1 cellular context compared by ENCODE assay signal in the genomic region with DNA sequence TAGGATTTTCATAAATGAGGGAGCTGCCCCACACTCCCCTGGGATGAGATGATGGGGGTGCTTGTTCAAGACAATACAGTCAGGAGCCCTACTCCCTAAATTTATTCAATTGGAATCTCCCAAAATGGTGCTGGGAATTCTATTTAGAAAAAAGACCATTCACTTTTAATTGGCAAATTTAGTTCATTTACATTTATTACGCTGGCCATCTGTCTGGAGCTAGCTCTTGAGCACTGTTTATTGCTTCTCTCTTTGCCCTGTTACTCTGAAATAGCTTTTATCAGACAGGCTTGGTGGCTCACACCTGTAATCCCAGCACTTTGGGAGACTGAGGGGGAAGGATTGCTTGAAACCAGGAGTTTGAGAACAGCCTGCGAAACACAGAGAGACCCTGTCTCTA.
TF ChIP-seq lines count a peak whose summit lies in the region.

No MANE protein-coding gene starts in this region.

TF ChIP-seq in H1, 55 proteins besides CTCF, POLR2A, EP300 and RAD21:
- TF ChIP-seq SIX5 (IDR thresholded peaks at IDR 0.05; ENCODE audit: low read depth, low read length) (no peak), HDAC2 (IDR thresholded peaks at IDR 0.05; ENCODE audit: borderline replicate concordance in 1 of 2, low read depth in 2 of 2, low read length in 2 of 2) (no peak), EGR1 (IDR thresholded peaks at IDR 0.05; ENCODE audit: borderline replicate concordance, low read depth, low read length) (no peak), KDM1A (IDR thresholded peaks at IDR 0.05; ENCODE audit: borderline replicate concordance, low read length) (no peak), ASH2L (IDR thresholded peaks at IDR 0.05; ENCODE audit: low read length) (no peak), TAF7 (optimal IDR thresholded peaks at IDR 0.05; ENCODE audit: borderline replicate concordance, low read depth, low read length) (no peak), JUND (IDR thresholded peaks at IDR 0.05; ENCODE audit: low read length) (no peak), CEBPB (IDR thresholded peaks at IDR 0.05; ENCODE audit: low read depth, low read length) (no peak), EZH2 (IDR thresholded peaks at IDR 0.05; ENCODE audit: low read depth, low read length, severe bottlenecking) (no peak), CBX5 (IDR thresholded peaks at IDR 0.05; ENCODE audit: low read depth, low read length) (no peak), TCF12 (IDR thresholded peaks at IDR 0.05; ENCODE audit: low read depth, low read length) (no peak)
- TF ChIP-seq, protein P1, sequence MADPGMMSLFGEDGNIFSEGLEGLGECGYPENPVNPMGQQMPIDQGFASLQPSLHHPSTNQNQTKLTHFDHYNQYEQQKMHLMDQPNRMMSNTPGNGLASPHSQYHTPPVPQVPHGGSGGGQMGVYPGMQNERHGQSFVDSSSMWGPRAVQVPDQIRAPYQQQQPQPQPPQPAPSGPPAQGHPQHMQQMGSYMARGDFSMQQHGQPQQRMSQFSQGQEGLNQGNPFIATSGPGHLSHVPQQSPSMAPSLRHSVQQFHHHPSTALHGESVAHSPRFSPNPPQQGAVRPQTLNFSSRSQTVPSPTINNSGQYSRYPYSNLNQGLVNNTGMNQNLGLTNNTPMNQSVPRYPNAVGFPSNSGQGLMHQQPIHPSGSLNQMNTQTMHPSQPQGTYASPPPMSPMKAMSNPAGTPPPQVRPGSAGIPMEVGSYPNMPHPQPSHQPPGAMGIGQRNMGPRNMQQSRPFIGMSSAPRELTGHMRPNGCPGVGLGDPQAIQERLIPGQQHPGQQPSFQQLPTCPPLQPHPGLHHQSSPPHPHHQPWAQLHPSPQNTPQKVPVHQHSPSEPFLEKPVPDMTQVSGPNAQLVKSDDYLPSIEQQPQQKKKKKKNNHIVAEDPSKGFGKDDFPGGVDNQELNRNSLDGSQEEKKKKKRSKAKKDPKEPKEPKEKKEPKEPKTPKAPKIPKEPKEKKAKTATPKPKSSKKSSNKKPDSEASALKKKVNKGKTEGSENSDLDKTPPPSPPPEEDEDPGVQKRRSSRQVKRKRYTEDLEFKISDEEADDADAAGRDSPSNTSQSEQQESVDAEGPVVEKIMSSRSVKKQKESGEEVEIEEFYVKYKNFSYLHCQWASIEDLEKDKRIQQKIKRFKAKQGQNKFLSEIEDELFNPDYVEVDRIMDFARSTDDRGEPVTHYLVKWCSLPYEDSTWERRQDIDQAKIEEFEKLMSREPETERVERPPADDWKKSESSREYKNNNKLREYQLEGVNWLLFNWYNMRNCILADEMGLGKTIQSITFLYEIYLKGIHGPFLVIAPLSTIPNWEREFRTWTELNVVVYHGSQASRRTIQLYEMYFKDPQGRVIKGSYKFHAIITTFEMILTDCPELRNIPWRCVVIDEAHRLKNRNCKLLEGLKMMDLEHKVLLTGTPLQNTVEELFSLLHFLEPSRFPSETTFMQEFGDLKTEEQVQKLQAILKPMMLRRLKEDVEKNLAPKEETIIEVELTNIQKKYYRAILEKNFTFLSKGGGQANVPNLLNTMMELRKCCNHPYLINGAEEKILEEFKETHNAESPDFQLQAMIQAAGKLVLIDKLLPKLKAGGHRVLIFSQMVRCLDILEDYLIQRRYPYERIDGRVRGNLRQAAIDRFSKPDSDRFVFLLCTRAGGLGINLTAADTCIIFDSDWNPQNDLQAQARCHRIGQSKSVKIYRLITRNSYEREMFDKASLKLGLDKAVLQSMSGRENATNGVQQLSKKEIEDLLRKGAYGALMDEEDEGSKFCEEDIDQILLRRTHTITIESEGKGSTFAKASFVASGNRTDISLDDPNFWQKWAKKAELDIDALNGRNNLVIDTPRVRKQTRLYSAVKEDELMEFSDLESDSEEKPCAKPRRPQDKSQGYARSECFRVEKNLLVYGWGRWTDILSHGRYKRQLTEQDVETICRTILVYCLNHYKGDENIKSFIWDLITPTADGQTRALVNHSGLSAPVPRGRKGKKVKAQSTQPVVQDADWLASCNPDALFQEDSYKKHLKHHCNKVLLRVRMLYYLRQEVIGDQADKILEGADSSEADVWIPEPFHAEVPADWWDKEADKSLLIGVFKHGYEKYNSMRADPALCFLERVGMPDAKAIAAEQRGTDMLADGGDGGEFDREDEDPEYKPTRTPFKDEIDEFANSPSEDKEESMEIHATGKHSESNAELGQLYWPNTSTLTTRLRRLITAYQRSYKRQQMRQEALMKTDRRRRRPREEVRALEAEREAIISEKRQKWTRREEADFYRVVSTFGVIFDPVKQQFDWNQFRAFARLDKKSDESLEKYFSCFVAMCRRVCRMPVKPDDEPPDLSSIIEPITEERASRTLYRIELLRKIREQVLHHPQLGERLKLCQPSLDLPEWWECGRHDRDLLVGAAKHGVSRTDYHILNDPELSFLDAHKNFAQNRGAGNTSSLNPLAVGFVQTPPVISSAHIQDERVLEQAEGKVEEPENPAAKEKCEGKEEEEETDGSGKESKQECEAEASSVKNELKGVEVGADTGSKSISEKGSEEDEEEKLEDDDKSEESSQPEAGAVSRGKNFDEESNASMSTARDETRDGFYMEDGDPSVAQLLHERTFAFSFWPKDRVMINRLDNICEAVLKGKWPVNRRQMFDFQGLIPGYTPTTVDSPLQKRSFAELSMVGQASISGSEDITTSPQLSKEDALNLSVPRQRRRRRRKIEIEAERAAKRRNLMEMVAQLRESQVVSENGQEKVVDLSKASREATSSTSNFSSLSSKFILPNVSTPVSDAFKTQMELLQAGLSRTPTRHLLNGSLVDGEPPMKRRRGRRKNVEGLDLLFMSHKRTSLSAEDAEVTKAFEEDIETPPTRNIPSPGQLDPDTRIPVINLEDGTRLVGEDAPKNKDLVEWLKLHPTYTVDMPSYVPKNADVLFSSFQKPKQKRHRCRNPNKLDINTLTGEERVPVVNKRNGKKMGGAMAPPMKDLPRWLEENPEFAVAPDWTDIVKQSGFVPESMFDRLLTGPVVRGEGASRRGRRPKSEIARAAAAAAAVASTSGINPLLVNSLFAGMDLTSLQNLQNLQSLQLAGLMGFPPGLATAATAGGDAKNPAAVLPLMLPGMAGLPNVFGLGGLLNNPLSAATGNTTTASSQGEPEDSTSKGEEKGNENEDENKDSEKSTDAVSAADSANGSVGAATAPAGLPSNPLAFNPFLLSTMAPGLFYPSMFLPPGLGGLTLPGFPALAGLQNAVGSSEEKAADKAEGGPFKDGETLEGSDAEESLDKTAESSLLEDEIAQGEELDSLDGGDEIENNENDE (IDR thresholded peaks at IDR 0.05; ENCODE audit: insufficient replicate concordance, low read length), result no peak
